ENCODE assay signal across 22 cellular contexts in the genomic region with DNA sequence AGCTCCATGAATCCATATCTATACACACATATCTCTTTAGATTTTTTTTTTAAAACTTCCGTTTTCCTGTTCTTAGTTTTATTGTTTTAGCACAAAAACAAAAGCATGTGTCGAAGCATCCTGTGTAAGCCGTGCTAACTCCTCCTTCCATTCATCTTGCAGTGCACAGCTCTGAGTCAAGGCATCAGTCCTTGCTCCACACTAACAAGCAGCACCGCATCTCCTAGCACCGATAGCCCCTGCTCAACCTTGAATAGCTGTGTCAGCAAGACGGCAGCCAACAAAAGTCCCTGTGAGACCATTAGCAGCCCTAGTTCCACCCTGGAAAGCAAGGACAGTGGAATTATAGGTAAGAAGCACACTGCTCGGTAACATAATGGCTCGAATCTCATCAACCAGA.
DNase-seq lines count a peak whose midpoint lies in the region; ATAC-seq and TF ChIP-seq lines count a peak whose summit lies in the region.
"Had no signal": no experiment of that assay in that cellular context is flagged by ENCODE, and none has a peak within 500 bp of the region (broad histone marks: within the 10 kb centered on the region; RNA-seq: fewer than 3 reads in every experiment).

No MANE protein-coding gene starts in this region.

- H3K36me3 Mint-ChIP-seq in endothelial cell (ENCODE audit: low read depth, unreplicated experiment), result peaks cover 24% of the 10 kb centered on the region
- H3K36me3 Mint-ChIP-seq: WTC11 had no signal

- CTCF ChIA-PET in IMR-90 (lab: Yijun Ruan, JAX), result no interaction called here

- H3K27ac ChIP-seq in IMR-90 (ENCODE audit: insufficient read depth, low read length) (no peak overlapping the region), neuronal stem cell (replicated peaks; ENCODE audit: low read length) (peak overlapping the region; percentile 1), caudate nucleus (ENCODE audit: low read depth, low read length) (no peak overlapping the region)
- H3K27ac ChIP-seq: cardiac muscle cell, SK-N-MC had no signal

- H3K4ac ChIP-seq in IMR-90 (ENCODE audit: low read depth, low read length) (no peak overlapping the region), neuronal stem cell (ENCODE audit: low read length) (no peak overlapping the region)

- peaks cover 43% of the 10 kb centered on the region for H3K4me1 Mint-ChIP-seq in endothelial cell (ENCODE audit: unreplicated experiment)

- H2AK9ac ChIP-seq in IMR-90 (replicated peaks; ENCODE audit: low read depth, low read length, poor library complexity), result no peak overlapping the region

- BruUV-seq in IMR-90 (replicated peaks; lab: Mats Ljungman, UMichigan), result no TSS peak

- no peak overlapping the region for H3K56ac ChIP-seq in IMR-90 (ENCODE audit: extremely low read depth, insufficient read depth, low read length)

- no peaks in the 10 kb centered on the region for H3K9me3 Mint-ChIP-seq in endothelial cell (ENCODE audit: unreplicated experiment)
- H3K9me3 Mint-ChIP-seq: activated CD8-positive, alpha-beta T cell treated with anti-CD3 and anti-CD28 coated beads for 36 hours; nephron; WTC11 had no signal

- dilution Hi-C loops in IMR-90 (cut with HindIII; ENCODE audit: low sequenced_read_pairs, unreplicated experiment), result no loop called here

- H2AFZ ChIP-seq in IMR-90 (replicated peaks; ENCODE audit: low read length, poor library complexity) (peak overlapping the region; percentile 19), neuronal stem cell (ENCODE audit: low read length) (no peak overlapping the region)

- no peak for TF ChIP-seq RAD21 in IMR-90 (IDR thresholded peaks at IDR 0.05; ENCODE audit: low read length)

- H3K18ac ChIP-seq in IMR-90 (ENCODE audit: low read depth, low read length) (no peak overlapping the region), neuronal stem cell (ENCODE audit: low read length) (no peak overlapping the region)

- H2BK120ac ChIP-seq in IMR-90 (ENCODE audit: low read depth, low read length), result peak overlapping the region; percentile 26
- H2BK120ac ChIP-seq in neuronal stem cell (ENCODE audit: low read depth, low read length), result no peak overlapping the region

- H3K14ac ChIP-seq in IMR-90 (replicated peaks; ENCODE audit: low read depth, low read length) (peak overlapping the region; percentile 57; the same call in 1 of the 2 replicates), neuronal stem cell (ENCODE audit: low read length) (no peak overlapping the region)

- intact Hi-C loops in IMR-90 (cut with micrococcal nuclease), result no loop called here

- no peak overlapping the region for H3K4me3 Mint-ChIP-seq in endothelial cell (ENCODE audit: unreplicated experiment)
- H3K4me3 Mint-ChIP-seq: activated CD8-positive, alpha-beta T cell treated with anti-CD3 and anti-CD28 coated beads for 36 hours; nephron; WTC11 had no signal

- H3K9me3 ChIP-seq in IMR-90 (ENCODE audit: control insufficient read depth, insufficient read depth, low read length), result no peaks in the 10 kb centered on the region
- peaks cover 0 to 14% of the 10 kb centered on the region in 2 donors for H3K9me3 ChIP-seq in neuronal stem cell (replicated peaks in 1 of 2; ENCODE audit: control insufficient read depth in 2 of 2, insufficient read depth in 1 of 2, low read depth in 1 of 2, low read length in 2 of 2)

- H3K4me3 ChIP-seq in IMR-90 (ENCODE audit: insufficient read depth, low read depth, low read length), result no peak overlapping the region
- no peak overlapping the region for H3K4me3 ChIP-seq in neuronal stem cell (ENCODE audit: low read length in 2 of 2)
- H3K4me3 ChIP-seq: cardiac muscle cell, SK-N-MC had no signal

- no peak overlapping the region for H4K91ac ChIP-seq in IMR-90 (ENCODE audit: insufficient read depth, low read depth, low read length)
- H4K91ac ChIP-seq in neuronal stem cell (ENCODE audit: low read depth, low read length, poor library complexity), result no peak overlapping the region

- H3K23ac ChIP-seq in IMR-90 (ENCODE audit: low read depth, low read length) (peak overlapping the region; percentile 83; the same call in 1 of the 2 replicates), neuronal stem cell (ENCODE audit: low read depth, low read length, poor library complexity) (no peak overlapping the region)

- 100% methylated on average over 1 of the region's 8 CpGs; no CpG with 5 or more reads in 1 of the 2 experiments for WGBS in IMR-90 (ENCODE audit: extremely low coverage in 2 of 2, insufficient read length in 1 of 2), 2 experiments
- WGBS in neuronal stem cell (ENCODE audit: extremely low coverage in 2 of 2, insufficient read length in 2 of 2, insufficient replicate concordance in 1 of 2), 2 donors, result no CpG with 5 or more reads among the region's 8 CpGs

- H2AK5ac ChIP-seq in IMR-90 (ENCODE audit: low read depth, low read length) (no peak overlapping the region), neuronal stem cell (ENCODE audit: low read depth, low read length) (no peak overlapping the region)

- H3K9ac ChIP-seq in IMR-90 (ENCODE audit: low read depth, low read length), result no peak overlapping the region
- H3K9ac ChIP-seq in neuronal stem cell (ENCODE audit: low read depth, low read length, poor library complexity), result no peak overlapping the region

- H3K27ac Mint-ChIP-seq in endothelial cell (ENCODE audit: unreplicated experiment), result no peak overlapping the region
- H3K27ac Mint-ChIP-seq: activated CD8-positive, alpha-beta T cell treated with anti-CD3 and anti-CD28 coated beads for 36 hours; nephron; progenitor cell of endocrine pancreas; WTC11 had no signal

- H2BK15ac ChIP-seq in IMR-90 (ENCODE audit: low read depth, low read length) (no peak overlapping the region), neuronal stem cell (ENCODE audit: low read length) (no peak overlapping the region)

- H3K4me1 ChIP-seq in IMR-90 (ENCODE audit: control insufficient read depth, insufficient read depth, low read length), result peaks cover 19% of the 10 kb centered on the region
- H3K4me1 ChIP-seq in neuronal stem cell (ENCODE audit: control insufficient read depth in 2 of 2, insufficient read depth in 1 of 2, low read depth in 1 of 2, low read length in 2 of 2), result peaks cover 22 to 25% of the 10 kb centered on the region in 2 donors

- H3K36me3 ChIP-seq in IMR-90 (ENCODE audit: control insufficient read depth, insufficient read depth, low read length) (peaks cover 19% of the 10 kb centered on the region), neuronal stem cell (replicated peaks in 1 of 2; ENCODE audit: control insufficient read depth in 2 of 2, insufficient read depth in 2 of 2, low read length in 2 of 2) (peaks cover 0 to 50% of the 10 kb centered on the region in 2 donors)

- H3K27me3 Mint-ChIP-seq in endothelial cell (ENCODE audit: unreplicated experiment), result peaks cover 4% of the 10 kb centered on the region
- H3K27me3 Mint-ChIP-seq: progenitor cell of endocrine pancreas had no signal

- peak overlapping the region; percentile 33 for H4K5ac ChIP-seq in IMR-90 (ENCODE audit: low read depth, low read length)

- peaks cover 16% of the 10 kb centered on the region for H3K9me1 ChIP-seq in IMR-90 (ENCODE audit: insufficient read depth, low read length)

- TF ChIP-seq POLR2A in IMR-90 (IDR thresholded peaks at IDR 0.05; ENCODE audit: low read depth, low read length), result no peak

- H2BK20ac ChIP-seq in IMR-90 (ENCODE audit: low read depth, low read length), result 0 out of 2 replicates have a peak overlapping the region, but pooled peaks have one; percentile 17

- DNase-seq in IMR-90 (peak; percentile 51), NCI-H69 (lab: John Stamatoyannopoulos, UW) (peak; percentile 35), endothelial cell (ENCODE audit: low spot score) (peak; percentile 9), neuronal stem cell (ENCODE audit: low spot score) (peak; percentile 40), GM19238 (ENCODE audit: insufficient read length, low spot score) (no peak), caudate nucleus (lab: John Stamatoyannopoulos, UW) (no peak), iPS-NIHi7 (ENCODE audit: extremely low spot score) (no peak)
- DNase-seq in stimulated activated CD4-positive, alpha-beta T cell treated with anti-CD3 and anti-CD28 coated beads, Interleukin-4, amount 100 ng/mL, for 1 hour, result no peak
- DNase-seq: activated CD8-positive, alpha-beta T cell treated with anti-CD3 and anti-CD28 coated beads for 36 hours; DMS79 treated with DMSO at 0.1 percent for 48 hours; hypothalamus; Kasumi-1; midbrain; NCI-H1092; NCI-H1930; NCI-H446; T-helper 9 cell had no signal

- no peak for TF ChIP-seq CTCF in IMR-90 (conservative IDR thresholded peaks at IDR 0.05; ENCODE audit: low read depth, low read length)
- TF ChIP-seq CTCF in endothelial cell (IDR thresholded peaks at IDR 0.05; ENCODE audit: unreplicated experiment), result no peak

- H4K8ac ChIP-seq in IMR-90 (ENCODE audit: low read depth in 2 of 2, low read length in 2 of 2), result peak overlapping the region in 1 of 2 experiments; percentile 53; a peak in 1 of 4 replicates
- H4K8ac ChIP-seq in neuronal stem cell (ENCODE audit: low read depth, low read length), result no peak overlapping the region

- H2BK5ac ChIP-seq in IMR-90 (ENCODE audit: low read depth, low read length, poor library complexity, severe bottlenecking), result no peak overlapping the region
- H2BK5ac ChIP-seq in neuronal stem cell (ENCODE audit: low read length), result no peak overlapping the region

- peak; percentile 58 for ATAC-seq in IMR-90 (ENCODE audit: low read depth)
- ATAC-seq: activated CD8-positive, alpha-beta T cell treated with anti-CD3 and anti-CD28 coated beads for 36 hours; WTC11 had no signal

- no peaks in the 10 kb centered on the region for H3K27me3 ChIP-seq in IMR-90 (ENCODE audit: control insufficient read depth, insufficient read depth, low read length)
- no peaks in the 10 kb centered on the region for H3K27me3 ChIP-seq in neuronal stem cell (ENCODE audit: control insufficient read depth in 3 of 3, insufficient read depth in 3 of 3, low read depth in 1 of 3, low read length in 3 of 3)
- H3K27me3 ChIP-seq: cardiac muscle cell had no signal

- H2BK12ac ChIP-seq in neuronal stem cell (ENCODE audit: low read length), result no peak overlapping the region

- POLR2A ChIA-PET in IMR-90 (lab: Charles Lee; ENCODE audit: unreplicated experiment), result no interaction called here

- H4K20me1 ChIP-seq in IMR-90 (ENCODE audit: insufficient read depth, low read length), result no peaks in the 10 kb centered on the region

- H3K4me2 ChIP-seq in IMR-90 (ENCODE audit: low read depth, low read length) (peak overlapping the region; percentile 3; the same call in 1 of the 2 replicates), neuronal stem cell (ENCODE audit: insufficient read depth, low read length, poor library complexity, severe bottlenecking) (no peak overlapping the region)

- H3K79me1 ChIP-seq in IMR-90 (ENCODE audit: low read depth in 1 of 2, low read length in 2 of 2) (peaks cover 10 to 33% of the 10 kb centered on the region in 2 experiments; a peak in 3 of 4 replicates), neuronal stem cell (ENCODE audit: low read depth, low read length) (no peaks in the 10 kb centered on the region)

- in situ Hi-C loops in IMR-90 (cut with MboI; ENCODE audit: low sequenced_read_pairs), result no loop called here

TF ChIP-seq in IMR-90, 13 proteins besides CTCF, POLR2A, EP300 and RAD21 (continues in another document):
- TF ChIP-seq BHLHE40 (IDR thresholded peaks at IDR 0.05; ENCODE audit: low read depth, low read length), result no peak

Comparison
In these comparisons a context has a peak if more than half of its experiments do, and no peak if none do; other contexts are left out.
1. DNase-seq: peak in IMR-90 (single experiment), NCI-H69 (single experiment), endothelial cell (single experiment) and neuronal stem cell (single experiment); none in GM19238 (single experiment), caudate nucleus (0 of 61), iPS-NIHi7 (single experiment) and stimulated activated CD4-positive, alpha-beta T cell treated with anti-CD3 and anti-CD28 coated beads, Interleukin-4, amount 100 ng/mL, for 1 hour (single experiment).